In genomic region chr17:78253636-78253945, GRCh38 we compare ENCODE assay signal across 11 cellular contexts. TPM values are rescaled to one million over a fixed set of nuclear protein-coding genes. Genes with fewer than 3 reads are reported as not detected.
A peak's percentile ranks its signal among the peaks of the same experiment; 100 is the strongest.
DNase-seq lines count a peak whose midpoint lies in the region; ATAC-seq, FAIRE-seq and TF ChIP-seq lines count a peak whose summit lies in the region.
"Not testable (repeated sequence)": the region's sequence is repeated elsewhere in the genome, so short reads cannot be mapped to it uniquely, and the experiment has no call there.
"Had no signal": no experiment of that assay in that cellular context is flagged by ENCODE, and none has a peak within 500 bp of the region (broad histone marks: within the 10 kb centered on the region; RNA-seq: fewer than 3 reads in every experiment).

No MANE protein-coding gene starts in this region.

- H3K27ac ChIP-seq in CD4-positive, CD25-positive, alpha-beta regulatory T cell (ENCODE audit: insufficient read depth, low read length, poor library complexity, severe bottlenecking) = peak overlapping the region; percentile 82
- H3K27ac ChIP-seq in K562 (ENCODE audit: extremely low read depth, low read depth, low read length) (peak overlapping the region; percentile 91), esophagus muscularis mucosa (replicated peaks in 1 of 4) (peak overlapping the region in 3 of 4 donors; percentile 91 to 94 (median 91)), kidney (ENCODE audit: low read depth in 2 of 2, low read length in 2 of 2) (peak overlapping the region in 1 of 2 donors; percentile 91), temporal lobe (ENCODE audit: low read depth, low read length) (peak overlapping the region; percentile 91)
- not testable (repeated sequence) for H3K27ac ChIP-seq in neutrophil

- H3K9ac ChIP-seq in Loucy (ENCODE audit: low read depth, low read length, poor library complexity, severe bottlenecking) (peak overlapping the region; percentile 78), K562 (ENCODE audit: insufficient read depth in 1 of 2, low read depth in 2 of 2, low read length in 2 of 2) (peak overlapping the region; percentile 86 to 96), kidney (ENCODE audit: low read length in 2 of 2) (peak overlapping the region in 1 of 2 donors; percentile 94)

- intact Hi-C loops in activated CD4-positive, alpha-beta T cell treated with anti-CD3 and anti-CD28 coated beads for 36 hours (cut with DNase I, micrococcal nuclease) = loop anchor here in 1 of 2 experiments (5.0 kb wide), 2 partner anchors 104 to 121 kb away; partner anchors contain the start of gene TMC8
- intact Hi-C loops in K562 (cut with micrococcal nuclease) (loop anchor here (2.0 kb wide), 1 partner anchor 169 kb away; no protein-coding TSS in a partner anchor), esophagus muscularis mucosa (cut with DNase I) (loop anchor here (2.0 to 5.0 kb wide), 3 partner anchors 86 to 236 kb away; partner anchors contain the start of gene SYNGR2)
- intact Hi-C loops in kidney (cut with DNase I) = not testable (repeated sequence)

- 56% methylated on average over 10 of the region's 12 CpGs for WGBS in K562 (ENCODE audit: insufficient coverage, low coverage, missing lambda C conversion rate)
- 87% methylated on average over 12 of the region's 12 CpGs for WGBS in esophagus muscularis mucosa

- not testable (repeated sequence) for DNase-seq in CD4-positive, CD25-positive, alpha-beta regulatory T cell; activated CD4-positive, alpha-beta T cell treated with anti-CD3 and anti-CD28 coated beads for 36 hours; K562 (ENCODE audit: extremely low read depth in 1 of 4, low spot score in 3 of 4); esophagus muscularis mucosa (ENCODE audit: extremely low spot score)
- DNase-seq in kidney = peak; percentile 77

- in situ Hi-C loops in K562 (cut with MboI) = not testable (repeated sequence)

- not testable (repeated sequence) for H3K9me3 ChIP-seq in CD4-positive, CD25-positive, alpha-beta regulatory T cell (ENCODE audit: control insufficient read depth in 2 of 2, low read length in 2 of 2); Loucy (ENCODE audit: insufficient read depth, low read depth, low read length); K562 (replicated peaks; ENCODE audit: control insufficient read depth, insufficient read depth, low read depth, low read length); esophagus muscularis mucosa; kidney (ENCODE audit: control insufficient read depth in 1 of 2, low read length in 2 of 2); neutrophil

- POLR2A ChIA-PET in activated CD4-positive, alpha-beta T cell treated with anti-CD3 and anti-CD28 coated beads for 36 hours (lab: Charles Lee) = interaction anchor here (0.6 to 0.8 kb wide), 2 partner anchors 101 to 159 kb away, joined by 4 read pairs; no protein-coding TSS in a partner anchor
- POLR2A ChIA-PET in K562 (lab: Yijun Ruan, JAX) = not testable (repeated sequence)

- peaks cover 5 to 80% (median 33%) of the 10 kb centered on the region in 4 donors for H3K4me1 Mint-ChIP-seq in CD4-positive, CD25-positive, alpha-beta regulatory T cell
- peaks cover 60% of the 10 kb centered on the region for H3K4me1 Mint-ChIP-seq in activated CD4-positive, alpha-beta T cell treated with anti-CD3 and anti-CD28 coated beads for 36 hours

- peak overlapping the region; percentile 76 to 94 (median 84) for H3K4me3 Mint-ChIP-seq in CD4-positive, CD25-positive, alpha-beta regulatory T cell
- peak overlapping the region; percentile 73 for H3K4me3 Mint-ChIP-seq in activated CD4-positive, alpha-beta T cell treated with anti-CD3 and anti-CD28 coated beads for 36 hours

- TF ChIP-seq RAD21 in K562 (CRISPR knock-in tag; conservative IDR thresholded peaks at IDR 0.05 in 1 of 2, IDR thresholded peaks at IDR 0.05 in 1 of 2) = not testable (repeated sequence)

- H3K27ac Mint-ChIP-seq in CD4-positive, CD25-positive, alpha-beta regulatory T cell = peak overlapping the region; percentile 85 to 97 (median 96)
- peak overlapping the region; percentile 76 for H3K27ac Mint-ChIP-seq in activated CD4-positive, alpha-beta T cell treated with anti-CD3 and anti-CD28 coated beads for 36 hours

- CTCF ChIA-PET in activated CD4-positive, alpha-beta T cell treated with anti-CD3 and anti-CD28 coated beads for 36 hours (lab: Charles Lee) = not testable (repeated sequence)
- CTCF ChIA-PET in K562 (lab: Yijun Ruan, JAX; ENCODE audit: low intra/inter-chr PET ratio) = interaction anchor here (1.0 kb wide), 1 partner anchor 10 kb away, joined by 3 read pairs; no protein-coding TSS in a partner anchor

- not testable (repeated sequence) for H3K27me3 Mint-ChIP-seq in CD4-positive, CD25-positive, alpha-beta regulatory T cell; activated CD4-positive, alpha-beta T cell treated with anti-CD3 and anti-CD28 coated beads for 36 hours

- not testable (repeated sequence) for H3K9me1 ChIP-seq in K562 (ENCODE audit: control insufficient read depth, insufficient read depth, low read length)

- H3K79me2 ChIP-seq in Loucy (ENCODE audit: insufficient read depth, low read length) = not testable (repeated sequence)
- peaks cover 25% of the 10 kb centered on the region for H3K79me2 ChIP-seq in K562 (ENCODE audit: control insufficient read depth, insufficient read depth, low read length)

- not testable (repeated sequence) for ATAC-seq in CD4-positive, CD25-positive, alpha-beta regulatory T cell (ENCODE audit: low read depth in 2 of 2); activated CD4-positive, alpha-beta T cell treated with anti-CD3 and anti-CD28 coated beads for 36 hours; K562

- peaks cover 59% of the 10 kb centered on the region for H3K4me1 ChIP-seq in CD4-positive, CD25-positive, alpha-beta regulatory T cell (ENCODE audit: control insufficient read depth, insufficient read depth, low read length, poor library complexity, severe bottlenecking)
- H3K4me1 ChIP-seq in Loucy (ENCODE audit: insufficient read depth, low read length, poor library complexity, severe bottlenecking) = peaks cover 40% of the 10 kb centered on the region
- peaks cover 50 to 99% of the 10 kb centered on the region in 2 experiments for H3K4me1 ChIP-seq in K562 (replicated peaks in 1 of 2; ENCODE audit: control insufficient read depth in 2 of 2, insufficient read depth in 2 of 2, low read length in 2 of 2)
- peaks cover 33 to 58% (median 48%) of the 10 kb centered on the region in 4 donors for H3K4me1 ChIP-seq in esophagus muscularis mucosa
- H3K4me1 ChIP-seq in kidney (ENCODE audit: control insufficient read depth in 1 of 2, insufficient read depth in 1 of 2, low read depth in 1 of 2, low read length in 2 of 2) = peaks cover 0 to 12% of the 10 kb centered on the region in 2 donors
- peaks cover 46 to 58% of the 10 kb centered on the region in 2 experiments for H3K4me1 ChIP-seq in neutrophil (ENCODE audit: control insufficient read depth in 1 of 2, insufficient read depth in 1 of 2, low read depth in 1 of 2, low read length in 1 of 2)

- not testable (repeated sequence) for H4K20me1 ChIP-seq in Loucy (ENCODE audit: insufficient read depth, low read length, poor library complexity, severe bottlenecking); K562 (replicated peaks; ENCODE audit: control insufficient read depth, insufficient read depth, low read length)

- TF ChIP-seq POLR2A in K562 (conservative IDR thresholded peaks at IDR 0.05); esophagus muscularis mucosa (IDR thresholded peaks at IDR 0.05; ENCODE audit: low read depth): not testable (repeated sequence)

- not testable (repeated sequence) for BruUV-seq in K562 (replicated peaks; lab: Mats Ljungman, UMichigan)

- not testable (repeated sequence) for H2AFZ ChIP-seq in Loucy (ENCODE audit: low read length)
- H2AFZ ChIP-seq in K562 (ENCODE audit: low read depth, low read length) = peak overlapping the region; percentile 86

- H3K4me2 ChIP-seq in Loucy (ENCODE audit: low read depth, low read length, poor library complexity, severe bottlenecking) (peak overlapping the region; percentile 89), K562 (ENCODE audit: insufficient read depth, low read length) (peak overlapping the region; percentile 88)

- not testable (repeated sequence) for FAIRE-seq in K562 (lab: Jason Lieb, UNC); kidney (lab: Jason Lieb, UNC)

- not testable (repeated sequence) for H3F3A ChIP-seq in Loucy (ENCODE audit: low read depth)

- TF ChIP-seq EP300 in K562 (IDR thresholded peaks at IDR 0.05; ENCODE audit: low read length); esophagus muscularis mucosa (IDR thresholded peaks at IDR 0.05): not testable (repeated sequence)

- H3K36me3 ChIP-seq in CD4-positive, CD25-positive, alpha-beta regulatory T cell (ENCODE audit: control insufficient read depth, insufficient read depth, low read length); Loucy (ENCODE audit: insufficient read depth, low read length); K562 (ENCODE audit: control insufficient read depth, insufficient read depth, low read length); esophagus muscularis mucosa; kidney (ENCODE audit: control insufficient read depth in 1 of 2, insufficient read depth in 2 of 2, low read length in 2 of 2); neutrophil: not testable (repeated sequence)

- not testable (repeated sequence) for H3K9me2 ChIP-seq in Loucy (replicated peaks; ENCODE audit: low read depth, low read length)

- H3K4me3 ChIP-seq in CD4-positive, CD25-positive, alpha-beta regulatory T cell (ENCODE audit: low read depth, low read length) = peak overlapping the region; percentile 69
- H3K4me3 ChIP-seq in Loucy (ENCODE audit: low read length, poor library complexity, severe bottlenecking) (peak overlapping the region; percentile 93), K562 (peak overlapping the region; percentile 83), esophagus muscularis mucosa (peak overlapping the region; percentile 79 to 99 (median 94)), kidney (ENCODE audit: low read length in 2 of 2) (peak overlapping the region; percentile 69 to 88), neutrophil (ENCODE audit: low read depth in 1 of 2, low read length in 1 of 2) (peak overlapping the region; percentile 65 to 100)

- not testable (repeated sequence) for H3K9me3 Mint-ChIP-seq in CD4-positive, CD25-positive, alpha-beta regulatory T cell; activated CD4-positive, alpha-beta T cell treated with anti-CD3 and anti-CD28 coated beads for 36 hours (ENCODE audit: low read depth)

- not testable (repeated sequence) for H3K36me3 Mint-ChIP-seq in CD4-positive, CD25-positive, alpha-beta regulatory T cell; activated CD4-positive, alpha-beta T cell treated with anti-CD3 and anti-CD28 coated beads for 36 hours (ENCODE audit: low read depth)

- not testable (repeated sequence) for H3K27me3 ChIP-seq in CD4-positive, CD25-positive, alpha-beta regulatory T cell (ENCODE audit: control insufficient read depth, insufficient read depth, low read length); Loucy (ENCODE audit: insufficient read depth, low read length, poor library complexity, severe bottlenecking); K562 (ENCODE audit: control insufficient read depth in 2 of 2, insufficient read depth in 2 of 2, low read length in 2 of 2); neutrophil
- peaks cover 0 to 13% (median 0%) of the 10 kb centered on the region in 4 donors for H3K27me3 ChIP-seq in esophagus muscularis mucosa

- not testable (repeated sequence) for TF ChIP-seq CTCF in Loucy (conservative IDR thresholded peaks at IDR 0.05; ENCODE audit: low read length); K562 (IDR thresholded peaks at IDR 0.05 in 2 of 3, conservative IDR thresholded peaks at IDR 0.05 in 1 of 3; ENCODE audit: insufficient read depth in 2 of 3, low read depth in 1 of 3, low read length in 3 of 3); esophagus muscularis mucosa (IDR thresholded peaks at IDR 0.05); kidney (IDR thresholded peaks at IDR 0.05; ENCODE audit: borderline replicate concordance, extremely low read depth, insufficient read depth); neutrophil (IDR thresholded peaks at IDR 0.05)

RNA-seq across cellular contexts. Expression of gene TMEM235, which starts 22.2 kb away (rescaled TPM):
- not detected for total RNA-seq in CD4-positive, CD25-positive, alpha-beta regulatory T cell
- not detected for polyA plus RNA-seq in CD4-positive, CD25-positive, alpha-beta regulatory T cell
- total RNA-seq in activated CD4-positive, alpha-beta T cell treated with anti-CD3 and anti-CD28 coated beads for 36 hours = not detected
- total RNA-seq in K562 (2011; cell fraction: chromatin; rRNA removed; ENCODE audit: low replicate concordance) = not detected in 2 replicates
- 0.17 TPM in 1 of 2 replicates, not detected in the other for total RNA-seq in K562 (2011; cell fraction: nucleolus; rRNA removed)
- not detected in 2 replicates for total RNA-seq in K562 (2011; cell fraction: nucleoplasm; rRNA removed)
- total RNA-seq in K562 (2014; rRNA removed) (not detected in 2 replicates), K562 (2014; rRNA removed; fragmentation: Illumina TruSeq; extraction: Trizol) (not detected in 2 replicates), K562 (2015; rRNA removed; fragmentation: Illumina TruSeq; extraction: Trizol) (not detected in 2 replicates), K562 (2021) (not detected in 2 replicates), esophagus muscularis mucosa (not detected), kidney (not detected), temporal lobe (not detected)
- polyA plus RNA-seq in K562 (2011; rRNA removed) (not detected in 2 replicates), K562 (2014; fragmentation: Illumina TruSeq; extraction: Trizol) (not detected in 2 replicates), K562 (2014; fragmentation: Nextera tagmentation; extraction: Ambion mirVana) (not detected), K562 (2014; rRNA removed) (not detected in 2 replicates), kidney (ENCODE audit: insufficient read depth, low read depth, low replicate concordance) (not detected)
- polyA plus RNA-seq in K562 (2011; cell fraction: cytosol; rRNA removed) = not detected in 2 replicates
- polyA plus RNA-seq in K562 (2011; cell fraction: nucleus; rRNA removed) = not detected in 2 replicates
- polyA plus RNA-seq in K562 (2012) = not detected in 2 replicates
- not detected in 2 replicates for polyA minus RNA-seq in K562 (2011; rRNA and poly(A)+ RNA removed)
- polyA minus RNA-seq in K562 (2011; cell fraction: cytosol; rRNA and poly(A)+ RNA removed) = not detected in 2 replicates
- polyA minus RNA-seq in K562 (2011; cell fraction: nucleus; rRNA and poly(A)+ RNA removed) = not detected in 2 replicates
- total RNA-seq: body of pancreas, frontal cortex, RPMI7951 had no signal

RNA-seq across cellular contexts. Expression of gene BIRC5, which starts 39.5 kb away (rescaled TPM):
- 2.7 TPM for total RNA-seq in CD4-positive, CD25-positive, alpha-beta regulatory T cell
- 10 to 100 TPM in 1 of 4 donors, 1 to 10 TPM in 3; 2.8 to 11.5 (median 7.5) TPM for polyA plus RNA-seq in CD4-positive, CD25-positive, alpha-beta regulatory T cell
- total RNA-seq in activated CD4-positive, alpha-beta T cell treated with anti-CD3 and anti-CD28 coated beads for 36 hours = 100 to 1,000 TPM; 100 to 107 TPM
- total RNA-seq in K562 (2011; cell fraction: chromatin; rRNA removed; ENCODE audit: low replicate concordance) = 88.6 and 104 TPM in 2 replicates
- total RNA-seq in K562 (2011; cell fraction: nucleolus; rRNA removed) = 92.8 and 99.1 TPM in 2 replicates
- 114 and 121 TPM in 2 replicates for total RNA-seq in K562 (2011; cell fraction: nucleoplasm; rRNA removed)
- 114 and 140 TPM in 2 replicates for total RNA-seq in K562 (2014; rRNA removed)
- 79.1 and 79.9 TPM in 2 replicates for total RNA-seq in K562 (2014; rRNA removed; fragmentation: Illumina TruSeq; extraction: Trizol)
- 101 and 106 TPM in 2 replicates for total RNA-seq in K562 (2015; rRNA removed; fragmentation: Illumina TruSeq; extraction: Trizol)
- total RNA-seq in K562 (2021) = 101 and 104 TPM in 2 replicates
- 61.4 and 64.4 TPM in 2 replicates for polyA plus RNA-seq in K562 (2011; rRNA removed)
- 55.7 and 67.4 TPM in 2 replicates for polyA plus RNA-seq in K562 (2011; cell fraction: cytosol; rRNA removed)
- polyA plus RNA-seq in K562 (2011; cell fraction: nucleus; rRNA removed) = 37.3 and 40.7 TPM in 2 replicates
- polyA plus RNA-seq in K562 (2012) = 67.7 and 78.4 TPM in 2 replicates
- 74.6 and 88.8 TPM in 2 replicates for polyA plus RNA-seq in K562 (2014; fragmentation: Illumina TruSeq; extraction: Trizol)
- 100 to 1,000 TPM in 1 of 2 experiments, 10 to 100 TPM in 1; 98.2 to 107 TPM for polyA plus RNA-seq in K562 (2014; fragmentation: Nextera tagmentation; extraction: Ambion mirVana)
- 127 and 155 TPM in 2 replicates for polyA plus RNA-seq in K562 (2014; rRNA removed)
- polyA minus RNA-seq in K562 (2011; rRNA and poly(A)+ RNA removed) = 83.8 and 87.5 TPM in 2 replicates
- polyA minus RNA-seq in K562 (2011; cell fraction: cytosol; rRNA and poly(A)+ RNA removed) = 34.3 and 38.4 TPM in 2 replicates
- polyA minus RNA-seq in K562 (2011; cell fraction: nucleus; rRNA and poly(A)+ RNA removed) = 36.9 and 58.9 TPM in 2 replicates
- 1 to 10 TPM in 1 of 4 donors, under 1 TPM in 2, not detected in 1; under 0.01 to 2.0 (median 0.13) TPM for total RNA-seq in esophagus muscularis mucosa
- total RNA-seq in kidney = 1.7 TPM
- 0.26 TPM for polyA plus RNA-seq in kidney (ENCODE audit: insufficient read depth, low read depth, low replicate concordance)
- 3.2 TPM for total RNA-seq in temporal lobe
- total RNA-seq: body of pancreas had no signal

Comparison
In these comparisons a context has a peak if more than half of its experiments do, and no peak if none do; other contexts are left out.
1. RNA of gene BIRC5, which starts 39.5 kb away (total RNA-seq): 100 to 107 TPM in activated CD4-positive, alpha-beta T cell treated with anti-CD3 and anti-CD28 coated beads for 36 hours and 79.1 to 140 TPM in K562; 3.2 TPM in temporal lobe (single experiment), 2.7 TPM in CD4-positive, CD25-positive, alpha-beta regulatory T cell (single experiment), 1.7 TPM in kidney (single experiment) and under 0.01 to 2.0 TPM in esophagus muscularis mucosa; every median in the first group is over 10 times any median in the second.
2. Peak in every context shown above with its lines, with median percentiles within 50 percentile points of each other: H3K4me3 ChIP-seq.